ENCODE assay signal across 31 cellular contexts in the genomic region with DNA sequence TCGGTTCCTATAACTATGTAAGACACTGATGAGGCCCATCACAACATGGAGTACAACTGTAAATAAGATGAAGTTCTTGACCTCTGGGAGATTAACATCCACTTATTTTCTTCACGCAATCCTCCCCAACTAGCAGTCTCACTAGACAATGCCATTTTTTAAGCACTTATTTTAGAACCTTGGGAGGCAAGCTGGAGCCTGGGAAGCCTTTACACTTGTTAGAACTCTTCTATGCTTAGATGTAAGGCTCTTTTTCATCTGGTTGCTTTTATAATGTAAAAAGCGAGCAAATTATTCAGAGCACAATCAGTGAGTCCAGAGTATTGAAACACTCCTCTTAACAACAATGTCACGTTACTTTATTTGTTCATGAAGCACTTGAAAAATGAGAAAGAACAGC.
"Had no signal": no experiment of that assay in that cellular context is flagged by ENCODE, and none has a peak within 500 bp of the region (broad histone marks: within the 10 kb centered on the region; RNA-seq: fewer than 3 reads in every experiment).

No MANE protein-coding gene starts in this region.

- H3K36me3 ChIP-seq: esophagus muscularis mucosa, heart left ventricle, right atrium auricular region, thyroid gland, upper lobe of left lung, vagina had no signal

- H3K4me1 ChIP-seq: esophagus muscularis mucosa, foreskin keratinocyte, thyroid gland, upper lobe of left lung, vagina had no signal

- H3K27me3 ChIP-seq: esophagus muscularis mucosa, foreskin keratinocyte, heart left ventricle, right atrium auricular region, thyroid gland, upper lobe of left lung, vagina had no signal

- H3K4me3 ChIP-seq: esophagus muscularis mucosa, heart left ventricle, right atrium auricular region, smooth muscle cell, thyroid gland, upper lobe of left lung, vagina had no signal

- H3K27me3 Mint-ChIP-seq: activated B cell treated with CpG ODN at 0.5 μM for 24 hours; activated CD8-positive, alpha-beta T cell treated with anti-CD3 and anti-CD28 coated beads for 36 hours; activated naive CD4-positive, alpha-beta T cell treated with anti-CD3 and anti-CD28 coated beads, Interleukin-2, amount 50 U/mL, for 24 hours; activated naive CD8-positive, alpha-beta T cell treated with anti-CD3 and anti-CD28 coated beads, Interleukin-2, amount 50 U/mL, for 24 hours; dendritic cell treated with granulocyte-macrophage colony-stimulating factor and Interleukin-4, amounts not matched to agents 40 ng/mL and 50 ng/mL, for 4 days; naive B cell; stimulated activated memory B cell treated with anti-CD40 and anti-IgM and Interleukin-4, amounts not matched to agents 10 μg/mL and 1 μg/mL and 100 μg/mL, for 72 hours; stimulated activated naive CD8-positive, alpha-beta T cell treated with anti-CD3 and anti-CD28 coated beads, Interleukin-15, amount 100 ng/mL, for 72 hours had no signal

- DNase-seq: activated B cell treated with CpG ODN at 0.5 μM for 24 hours; activated CD4-positive, alpha-beta T cell treated with anti-CD3 and anti-CD28 coated beads, Interleukin-2, amount 50 U/mL, for 1 hour; activated CD8-positive, alpha-beta T cell treated with anti-CD3 and anti-CD28 coated beads for 36 hours; activated naive CD8-positive, alpha-beta T cell treated with anti-CD3 and anti-CD28 coated beads, Interleukin-2, amount 50 U/mL, for 24 hours; activated T-cell treated with anti-CD3 and anti-CD28 coated beads, Interleukin-2, amount 50 U/mL, for 48 hours; amygdala; central memory CD4-positive, alpha-beta T cell; foreskin keratinocyte; heart left ventricle; hypothalamus; immature natural killer cell; kidney; left colon; naive B cell; nephron progenitor cell; stimulated activated CD4-positive, alpha-beta T cell treated with anti-CD3 and anti-CD28 coated beads, Interleukin-1b, Interleukin-23, amount 100 ng/mL, for 48 hours; stimulated activated CD4-positive, alpha-beta T cell treated with anti-CD3 and anti-CD28 coated beads, Interleukin-4, amount 100 ng/mL, for 4 hours; stimulated activated CD8-positive, alpha-beta memory T cell treated with anti-CD3 and anti-CD28 coated beads, Interleukin-4, amount 100 ng/mL, for 48 hours; stimulated activated naive CD8-positive, alpha-beta T cell treated with anti-CD3 and anti-CD28 coated beads, Interleukin-15, amount 100 ng/mL, for 72 hours; substantia nigra; thyroid gland; upper lobe of left lung had no signal

- H3K27ac ChIP-seq: esophagus muscularis mucosa, foreskin keratinocyte, heart left ventricle, right atrium auricular region, thyroid gland, upper lobe of left lung, vagina had no signal

- ATAC-seq: activated CD8-positive, alpha-beta T cell treated with anti-CD3 and anti-CD28 coated beads for 36 hours; activated naive CD8-positive, alpha-beta T cell treated with anti-CD3 and anti-CD28 coated beads, Interleukin-2, amount 50 U/mL, for 24 hours; foreskin keratinocyte; heart left ventricle; left colon; stimulated activated memory B cell treated with anti-CD40 and anti-IgM and Interleukin-4, amounts not matched to agents 10 μg/mL and 1 μg/mL and 100 μg/mL, for 72 hours; stimulated activated naive CD8-positive, alpha-beta T cell treated with anti-CD3 and anti-CD28 coated beads, Interleukin-15, amount 100 ng/mL, for 72 hours had no signal

- H3K36me3 Mint-ChIP-seq: activated naive CD4-positive, alpha-beta T cell treated with anti-CD3 and anti-CD28 coated beads, Interleukin-2, amount 50 U/mL, for 24 hours; immature natural killer cell; mesothelial cell of epicardium; naive B cell; stimulated activated memory B cell treated with anti-CD40 and anti-IgM and Interleukin-4, amounts not matched to agents 10 μg/mL and 1 μg/mL and 100 μg/mL, for 72 hours had no signal

- H3K4me1 Mint-ChIP-seq: activated B cell treated with CpG ODN at 0.5 μM for 24 hours; activated naive CD4-positive, alpha-beta T cell treated with anti-CD3 and anti-CD28 coated beads, Interleukin-2, amount 50 U/mL, for 24 hours; activated naive CD8-positive, alpha-beta T cell treated with anti-CD3 and anti-CD28 coated beads, Interleukin-2, amount 50 U/mL, for 24 hours; immature natural killer cell; naive B cell; nephron progenitor cell; stimulated activated memory B cell treated with anti-CD40 and anti-IgM and Interleukin-4, amounts not matched to agents 10 μg/mL and 1 μg/mL and 100 μg/mL, for 72 hours; stimulated activated naive CD8-positive, alpha-beta T cell treated with anti-CD3 and anti-CD28 coated beads, Interleukin-15, amount 100 ng/mL, for 72 hours had no signal

- H3K9me3 Mint-ChIP-seq: activated B cell treated with CpG ODN at 0.5 μM for 24 hours; activated CD8-positive, alpha-beta T cell treated with anti-CD3 and anti-CD28 coated beads for 36 hours; activated naive CD4-positive, alpha-beta T cell treated with anti-CD3 and anti-CD28 coated beads, Interleukin-2, amount 50 U/mL, for 24 hours; activated naive CD8-positive, alpha-beta T cell treated with anti-CD3 and anti-CD28 coated beads, Interleukin-2, amount 50 U/mL, for 24 hours; activated T-helper 2 cell treated with anti-CD3 and anti-CD28 coated beads, Interferon-gamma antibody, Interleukin-2, Interleukin-4, amounts not matched to agents 10 μg/mL and 5 μg/mL and 100 μg/mL, durations not matched to agents 14 hours and 24 hours and 36 hours; dendritic cell treated with granulocyte-macrophage colony-stimulating factor and Interleukin-4, amounts not matched to agents 40 ng/mL and 50 ng/mL, for 4 days; mesothelial cell of epicardium; nephron progenitor cell; stimulated activated memory B cell treated with anti-CD40 and anti-IgM and Interleukin-4, amounts not matched to agents 10 μg/mL and 1 μg/mL and 100 μg/mL, for 72 hours; stimulated activated naive CD8-positive, alpha-beta T cell treated with anti-CD3 and anti-CD28 coated beads, Interleukin-15, amount 100 ng/mL, for 72 hours had no signal

- H3K27ac Mint-ChIP-seq: activated B cell treated with CpG ODN at 0.5 μM for 24 hours; activated CD8-positive, alpha-beta T cell treated with anti-CD3 and anti-CD28 coated beads for 36 hours; activated naive CD4-positive, alpha-beta T cell treated with anti-CD3 and anti-CD28 coated beads, Interleukin-2, amount 50 U/mL, for 24 hours; activated naive CD8-positive, alpha-beta T cell treated with anti-CD3 and anti-CD28 coated beads, Interleukin-2, amount 50 U/mL, for 24 hours; activated T-helper 2 cell treated with anti-CD3 and anti-CD28 coated beads, Interferon-gamma antibody, Interleukin-2, Interleukin-4, amounts not matched to agents 10 μg/mL and 5 μg/mL and 100 μg/mL, durations not matched to agents 14 hours and 24 hours and 36 hours; dendritic cell treated with granulocyte-macrophage colony-stimulating factor and Interleukin-4, amounts not matched to agents 40 ng/mL and 50 ng/mL, for 4 days; immature natural killer cell; mesothelial cell of epicardium; naive B cell; nephron progenitor cell; stimulated activated memory B cell treated with anti-CD40 and anti-IgM and Interleukin-4, amounts not matched to agents 10 μg/mL and 1 μg/mL and 100 μg/mL, for 72 hours; stimulated activated naive CD8-positive, alpha-beta T cell treated with anti-CD3 and anti-CD28 coated beads, Interleukin-15, amount 100 ng/mL, for 72 hours had no signal

- H3K4me3 Mint-ChIP-seq: activated B cell treated with CpG ODN at 0.5 μM for 24 hours; activated CD8-positive, alpha-beta T cell treated with anti-CD3 and anti-CD28 coated beads for 36 hours; activated naive CD4-positive, alpha-beta T cell treated with anti-CD3 and anti-CD28 coated beads, Interleukin-2, amount 50 U/mL, for 24 hours; activated naive CD8-positive, alpha-beta T cell treated with anti-CD3 and anti-CD28 coated beads, Interleukin-2, amount 50 U/mL, for 24 hours; dendritic cell treated with granulocyte-macrophage colony-stimulating factor and Interleukin-4, amounts not matched to agents 40 ng/mL and 50 ng/mL, for 4 days; immature natural killer cell; mesothelial cell of epicardium; naive B cell; nephron progenitor cell; stimulated activated memory B cell treated with anti-CD40 and anti-IgM and Interleukin-4, amounts not matched to agents 10 μg/mL and 1 μg/mL and 100 μg/mL, for 72 hours; stimulated activated naive CD8-positive, alpha-beta T cell treated with anti-CD3 and anti-CD28 coated beads, Interleukin-15, amount 100 ng/mL, for 72 hours had no signal

- H3K9me3 ChIP-seq: esophagus muscularis mucosa, heart left ventricle, right atrium auricular region, thyroid gland, upper lobe of left lung, vagina had no signal

- H3K4me2 ChIP-seq: smooth muscle cell had no signal
